Comparison of ENCODE assay signal across 8 cellular contexts in the genomic region with DNA sequence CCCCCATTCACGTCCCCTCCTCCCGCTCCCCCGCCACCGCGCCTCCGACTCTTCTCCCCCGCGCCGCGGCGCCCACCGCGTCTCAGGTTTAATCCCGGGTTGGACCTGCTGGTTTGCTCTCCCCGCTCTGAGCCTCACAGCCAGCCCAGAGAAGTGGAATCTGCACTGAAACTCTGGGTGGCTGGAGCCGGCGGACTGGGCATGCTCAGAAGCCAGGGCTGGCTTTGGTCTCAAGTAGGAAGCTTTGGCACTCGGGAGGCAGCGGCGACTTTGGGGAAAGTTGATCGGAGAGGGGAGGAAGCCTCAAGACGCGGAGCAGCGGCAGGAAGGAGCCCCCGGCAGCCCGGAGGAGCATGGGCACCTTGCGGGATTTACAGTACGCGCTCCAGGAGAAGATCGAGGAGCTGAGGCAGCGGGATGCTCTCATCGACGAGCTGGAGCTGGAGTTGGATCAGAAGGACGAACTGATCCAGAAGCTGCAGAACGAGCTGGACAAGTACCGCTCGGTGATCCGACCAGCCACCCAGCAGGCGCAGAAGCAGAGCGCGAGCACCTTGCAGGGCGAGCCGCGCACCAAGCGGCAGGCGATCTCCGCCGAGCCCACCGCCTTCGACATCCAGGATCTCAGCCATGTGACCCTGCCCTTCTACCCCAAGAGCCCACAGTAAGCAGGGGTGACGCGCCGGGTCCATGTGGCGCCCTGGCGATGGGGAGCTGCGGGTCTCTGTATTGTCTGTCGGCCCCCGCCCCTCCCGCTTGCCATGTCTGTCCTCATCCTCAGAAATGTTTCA. TPM values are rescaled to one million over a fixed set of nuclear protein-coding genes. Genes with fewer than 3 reads are reported as not detected.
DNase-seq lines count a peak whose midpoint lies in the region; ATAC-seq and FAIRE-seq lines count a peak whose summit lies in the region.

Gene PRKG1, plus strand, starts transcription at position 250 of the 791 bp plus-strand sequence.

- peaks cover 6 to 10% (median 9%) of the 10 kb centered on the region in 3 donors for H3K4me1 Mint-ChIP-seq in IgD-negative memory B cell
- H3K4me1 Mint-ChIP-seq in naive B cell: peaks cover 14 to 22% (median 16%) of the 10 kb centered on the region in 3 donors

- H3K27me3 Mint-ChIP-seq in IgD-negative memory B cell (peaks cover 25% of the 10 kb centered on the region), naive B cell (peaks cover 42 to 59% (median 50%) of the 10 kb centered on the region in 3 donors)

- H3K36me3 Mint-ChIP-seq in IgD-negative memory B cell (no peaks in the 10 kb centered on the region), naive B cell (no peaks in the 10 kb centered on the region)

- DNase-seq in ELR (ENCODE audit: low read depth) (peak; percentile 77), foreskin melanocyte (peak; percentile 71), naive B cell (no peak), urothelium cell line (ENCODE audit: low spot score) (peak; percentile 86), NCI-H1436 treated with DMSO at 0.1 percent for 48 hours (lab: John Stamatoyannopoulos, UW) (no peak), GM19239 (ENCODE audit: insufficient read length, low spot score) (no peak)
- DNase-seq in activated T-cell treated with anti-CD3 and anti-CD28 coated beads, Interleukin-2, amount 50 U/mL, for 48 hours: peak; percentile 23 to 27

- ATAC-seq in naive B cell (ENCODE audit: low read depth in 2 of 2): peak in 1 of 2 donors; percentile 30

- FAIRE-seq in urothelium cell line (lab: Jason Lieb, UNC) (peak; percentile 87), GM19239 (lab: Jason Lieb, UNC) (no peak)

- no peak within 1 kb of the TSS for H3K27ac Mint-ChIP-seq in IgD-negative memory B cell
- H3K27ac Mint-ChIP-seq in naive B cell: no peak within 1 kb of the TSS

- H3K9me3 Mint-ChIP-seq in IgD-negative memory B cell (no peaks in the 10 kb centered on the region), naive B cell (no peaks in the 10 kb centered on the region)

- peak within 1 kb of the TSS in 3 of 4 donors; percentile 52 to 88 (median 77) for H3K4me3 Mint-ChIP-seq in IgD-negative memory B cell
- peak within 1 kb of the TSS; percentile 64 to 92 (median 84) for H3K4me3 Mint-ChIP-seq in naive B cell

RNA-seq across cellular contexts. Expression of gene PRKG1, which starts in this region (rescaled TPM):
- polyA plus RNA-seq in IgD-negative memory B cell: 0.36 TPM
- under 1 TPM in 1 of 6 donors, not detected in 5; 0.21 TPM for polyA plus RNA-seq in naive B cell (ENCODE audit: low read depth in 6 of 6)

Comparison
In these comparisons a context has a peak if more than half of its experiments do, and no peak if none do; other contexts are left out.
1. DNase-seq: peak in ELR (single experiment), activated T-cell treated with anti-CD3 and anti-CD28 coated beads, Interleukin-2, amount 50 U/mL, for 48 hours (2 of 2), foreskin melanocyte (single experiment) and urothelium cell line (single experiment); none in naive B cell (single experiment), NCI-H1436 treated with DMSO at 0.1 percent for 48 hours (single experiment) and GM19239 (single experiment).